In genomic region chr1:222387020-222387816, GRCh38 we compare ENCODE assay signal across 12 cellular contexts.
A peak's percentile ranks its signal among the peaks of the same experiment; 100 is the strongest.
DNase-seq lines count a peak whose midpoint lies in the region; ATAC-seq, FAIRE-seq and TF ChIP-seq lines count a peak whose summit lies in the region.
"Had no signal": no experiment of that assay in that cellular context is flagged by ENCODE, and none has a peak within 500 bp of the region (broad histone marks: within the 10 kb centered on the region; RNA-seq: fewer than 3 reads in every experiment).

No MANE protein-coding gene starts in this region.

- dilution Hi-C loops in keratinocyte (cut with MboI; ENCODE audit: extremely low pct_ligation_motif_present, low sequenced_read_pairs) = no loop called here

- H3K36me3 ChIP-seq in keratinocyte (ENCODE audit: control insufficient read depth in 2 of 2, extremely low read depth in 1 of 2, insufficient read depth in 2 of 2, low read length in 2 of 2) = no peaks in the 10 kb centered on the region

- peaks cover under 1% of the 10 kb centered on the region; the same call in 1 of the 2 replicates for H3K4me1 Mint-ChIP-seq in WTC11
- H3K4me1 Mint-ChIP-seq: activated CD8-positive, alpha-beta memory T cell treated with anti-CD3 and anti-CD28 coated beads, Interleukin-2, amount 10 ng/mL, durations not matched to agents 7 days and 5 days had no signal

- ATAC-seq in WTC11 = peak; percentile 100
- ATAC-seq in HG03159 (IDR thresholded peaks at IDR 0.05; ENCODE audit: unreplicated experiment) = no peak
- ATAC-seq: activated CD8-positive, alpha-beta memory T cell treated with anti-CD3 and anti-CD28 coated beads, Interleukin-2, amount 10 ng/mL, durations not matched to agents 7 days and 5 days had no signal

- H3K36me3 Mint-ChIP-seq in WTC11 = no peaks in the 10 kb centered on the region
- H3K36me3 Mint-ChIP-seq: activated CD8-positive, alpha-beta memory T cell treated with anti-CD3 and anti-CD28 coated beads, Interleukin-2, amount 10 ng/mL, durations not matched to agents 7 days and 5 days had no signal

- H3K9me3 ChIP-seq in keratinocyte (ENCODE audit: control insufficient read depth, low read depth, low read length) = no peaks in the 10 kb centered on the region

- peaks cover 3% of the 10 kb centered on the region; the same call in 1 of the 2 replicates for H3K9me3 Mint-ChIP-seq in WTC11

- CTCF ChIA-PET in WTC11 (lab: Charles Lee) = interaction anchor here (0.6 to 1.5 kb wide), 8 partner anchors 11 to 287 kb away, joined by 3 to 5 read pairs (median 3); no protein-coding TSS in a partner anchor

- no peak overlapping the region for H3K9ac ChIP-seq in keratinocyte (ENCODE audit: control insufficient read depth, extremely low read depth, insufficient read depth, low read length)

- H4K20me1 ChIP-seq in keratinocyte (ENCODE audit: control insufficient read depth, extremely low read depth, insufficient read depth, low read length) = no peaks in the 10 kb centered on the region

- no peaks in the 10 kb centered on the region for H3K4me1 ChIP-seq in keratinocyte (ENCODE audit: control insufficient read depth, extremely low read depth, insufficient read depth, low read length)

- H3K27me3 Mint-ChIP-seq in WTC11 (ENCODE audit: low read depth) = no peaks in the 10 kb centered on the region; the same call in 1 of the 2 replicates
- H3K27me3 Mint-ChIP-seq: activated CD8-positive, alpha-beta memory T cell treated with anti-CD3 and anti-CD28 coated beads, Interleukin-2, amount 10 ng/mL, durations not matched to agents 7 days and 5 days had no signal

- no peaks in the 10 kb centered on the region for H3K9me1 ChIP-seq in keratinocyte (ENCODE audit: control insufficient read depth, extremely low read depth, insufficient read depth, low read length)

- no peak overlapping the region for H3K27ac Mint-ChIP-seq in WTC11
- H3K27ac Mint-ChIP-seq: activated CD8-positive, alpha-beta memory T cell treated with anti-CD3 and anti-CD28 coated beads, Interleukin-2, amount 10 ng/mL, durations not matched to agents 7 days and 5 days had no signal

- no peaks in the 10 kb centered on the region for H3K79me2 ChIP-seq in keratinocyte (ENCODE audit: control insufficient read depth, insufficient read depth, low read length)

- DNase-seq in DMS53 (lab: John Stamatoyannopoulos, UW) (peak; percentile 45), DMS53 treated with DMSO at 0.1 percent for 48 hours (lab: John Stamatoyannopoulos, UW; ENCODE audit: unreplicated experiment) (no peak), HT1080 (ENCODE audit: low read depth) (peak; percentile 23), WTC11 (ENCODE audit: low spot score) (peak; percentile 67), keratinocyte (ENCODE audit: low read depth, low spot score) (no peak), germinal center (ENCODE audit: low spot score) (no peak), DMS153 (lab: John Stamatoyannopoulos, UW) (no peak)
- DNase-seq: activated CD8-positive, alpha-beta memory T cell treated with anti-CD3 and anti-CD28 coated beads, Interleukin-2, amount 10 ng/mL, durations not matched to agents 7 days and 5 days; aorta; NCI-H2107 had no signal

- TF ChIP-seq CTCF in WTC11 (IDR thresholded peaks at IDR 0.05) (peak; percentile 43; the same call in 1 of the 2 replicates), keratinocyte (optimal IDR thresholded peaks at IDR 0.05 in 1 of 3, IDR thresholded peaks at IDR 0.05 in 1 of 3, conservative IDR thresholded peaks at IDR 0.05 in 1 of 3; ENCODE audit: extremely low read depth in 1 of 3, insufficient read depth in 2 of 3, low read length in 3 of 3) (peak; percentile 12 to 51 (median 39))

- POLR2A ChIA-PET in WTC11 (lab: Charles Lee) = no interaction called here

- H3K27me3 ChIP-seq in keratinocyte (ENCODE audit: control insufficient read depth, extremely low read depth, insufficient read depth, low read length) = no peaks in the 10 kb centered on the region

- H2AFZ ChIP-seq in keratinocyte (ENCODE audit: control insufficient read depth, low read length) = no peak overlapping the region

- H3K27ac ChIP-seq in keratinocyte (ENCODE audit: control insufficient read depth, insufficient read depth, low read length) = no peak overlapping the region

- no peak overlapping the region for H3K4me3 Mint-ChIP-seq in WTC11
- H3K4me3 Mint-ChIP-seq: activated CD8-positive, alpha-beta memory T cell treated with anti-CD3 and anti-CD28 coated beads, Interleukin-2, amount 10 ng/mL, durations not matched to agents 7 days and 5 days had no signal

- H3K4me3 ChIP-seq in keratinocyte (ENCODE audit: control insufficient read depth in 2 of 3, extremely low read depth in 1 of 3, insufficient read depth in 2 of 3, low read depth in 1 of 3, low read length in 3 of 3) = no peak overlapping the region

- no peak for FAIRE-seq in keratinocyte (lab: Jason Lieb, UNC)
- FAIRE-seq: A204.1 had no signal

- no peak overlapping the region for H3K4me2 ChIP-seq in keratinocyte (ENCODE audit: control insufficient read depth, extremely low read depth, insufficient read depth, low read depth, low read length)

TF ChIP-seq in WTC11, 78 proteins besides CTCF, POLR2A, EP300 and RAD21:
- TF ChIP-seq GRHL2 (CRISPR knock-in tag; IDR thresholded peaks at IDR 0.05; ENCODE audit: insufficient replicate concordance, severe bottlenecking) (no peak), CREB1 (CRISPR knock-in tag; IDR thresholded peaks at IDR 0.05) (no peak), SMAD3 (CRISPR knock-in tag; IDR thresholded peaks at IDR 0.05; ENCODE audit: borderline replicate concordance) (no peak), FOXP4 (CRISPR knock-in tag; IDR thresholded peaks at IDR 0.05) (no peak), AR (CRISPR knock-in tag; IDR thresholded peaks at IDR 0.05) (no peak), KAT7 (CRISPR knock-in tag; IDR thresholded peaks at IDR 0.05; ENCODE audit: borderline replicate concordance) (no peak), MXD4 (CRISPR knock-in tag; IDR thresholded peaks at IDR 0.05; ENCODE audit: borderline replicate concordance) (no peak), TEAD4 (CRISPR knock-in tag; IDR thresholded peaks at IDR 0.05) (no peak), USF2 (CRISPR knock-in tag; IDR thresholded peaks at IDR 0.05) (no peak), ZNF512 (CRISPR knock-in tag; IDR thresholded peaks at IDR 0.05; ENCODE audit: borderline replicate concordance) (no peak), EMX1 (CRISPR knock-in tag; IDR thresholded peaks at IDR 0.05) (no peak), HMGA2 (CRISPR knock-in tag; IDR thresholded peaks at IDR 0.05) (no peak), ZNF138 (CRISPR knock-in tag; conservative IDR thresholded peaks at IDR 0.05) (no peak)

Comparison
In these comparisons a context has a peak if more than half of its experiments do, and no peak if none do; other contexts are left out.
1. DNase-seq: peak in DMS53 (single experiment), HT1080 (single experiment) and WTC11 (single experiment); none in DMS53 treated with DMSO at 0.1 percent for 48 hours (single experiment), keratinocyte (single experiment), germinal center (single experiment) and DMS153 (single experiment).